Comparison of ENCODE assay signal across 25 cellular contexts in genomic region chr3:172375206-172375850, GRCh38.
"Had no signal": no experiment of that assay in that cellular context is flagged by ENCODE, and none has a peak within 500 bp of the region (broad histone marks: within the 10 kb centered on the region; RNA-seq: fewer than 3 reads in every experiment).

No MANE protein-coding gene starts in this region.

- H3K27me3 ChIP-seq: esophagus squamous epithelium, pancreas, suprapubic skin, transverse colon, upper lobe of right lung, uterus had no signal

- H3K27ac ChIP-seq: coronary artery, esophagus squamous epithelium, lower lobe of right lung, pancreas, suprapubic skin, transverse colon, upper lobe of right lung, uterus had no signal

- H3K4me3 Mint-ChIP-seq: naive thymus-derived CD8-positive, alpha-beta T cell; stimulated activated naive CD8-positive, alpha-beta T cell treated with anti-CD3 and anti-CD28 coated beads, Interleukin-15, amount 100 ng/mL, for 72 hours had no signal

- H3K4me1 ChIP-seq: esophagus squamous epithelium, lower lobe of right lung, suprapubic skin, upper lobe of right lung, uterus had no signal

- ATAC-seq: left ventricle myocardium superior; lower lobe of right lung; naive thymus-derived CD8-positive, alpha-beta T cell; sciatic nerve; stimulated activated naive CD8-positive, alpha-beta T cell treated with anti-CD3 and anti-CD28 coated beads, Interleukin-15, amount 100 ng/mL, for 72 hours; upper lobe of right lung had no signal

- H3K4me1 Mint-ChIP-seq: stimulated activated naive CD8-positive, alpha-beta T cell treated with anti-CD3 and anti-CD28 coated beads, Interleukin-15, amount 100 ng/mL, for 72 hours had no signal

- FAIRE-seq: endothelial cell of umbilical vein, keratinocyte, pancreas had no signal

- H3K4me2 ChIP-seq: smooth muscle cell had no signal

- H3K9me3 ChIP-seq: esophagus squamous epithelium, lower lobe of right lung, pancreas, suprapubic skin, transverse colon, upper lobe of right lung, uterus had no signal

- H3K4me3 ChIP-seq: coronary artery, esophagus squamous epithelium, lower lobe of right lung, pancreas, smooth muscle cell, suprapubic skin, transverse colon, upper lobe of right lung, uterus had no signal

- H3K27me3 Mint-ChIP-seq: naive thymus-derived CD8-positive, alpha-beta T cell; stimulated activated naive CD8-positive, alpha-beta T cell treated with anti-CD3 and anti-CD28 coated beads, Interleukin-15, amount 100 ng/mL, for 72 hours had no signal

- H3K27ac Mint-ChIP-seq: naive thymus-derived CD8-positive, alpha-beta T cell had no signal

- H3K36me3 ChIP-seq: uterus had no signal

- DNase-seq: dermis blood vessel endothelial cell; effector memory CD4-positive, alpha-beta T cell; esophagus squamous epithelium; foreskin melanocyte; head of caudate nucleus; left ventricle myocardium superior; lower lobe of right lung; naive thymus-derived CD8-positive, alpha-beta T cell; occipital lobe; pancreas; stimulated activated CD4-positive, alpha-beta T cell treated with anti-CD3 and anti-CD28 coated beads, Interleukin-12 subunit alpha, Interleukin-12 subunit beta, amount 100 ng/mL, for 4 hours; stimulated activated CD4-positive, alpha-beta T cell treated with anti-CD3 and anti-CD28 coated beads, Interleukin-1b, Interleukin-23, amount 100 ng/mL, for 48 hours; stimulated activated CD4-positive, alpha-beta T cell treated with anti-CD3 and anti-CD28 coated beads, Interleukin-4, amount 100 ng/mL, for 1 hour; stimulated activated CD8-positive, alpha-beta memory T cell treated with anti-CD3 and anti-CD28 coated beads, Interleukin-4, amount 100 ng/mL, for 48 hours; stimulated activated naive CD4-positive, alpha-beta T cell; stimulated activated naive CD8-positive, alpha-beta T cell treated with anti-CD3 and anti-CD28 coated beads, Interleukin-15, amount 100 ng/mL, for 72 hours; transverse colon; upper lobe of right lung; uterus had no signal
